ENCODE assay signal across 19 cellular contexts in genomic region chr2:97889156-97889555, GRCh38.
A peak's percentile ranks its signal among the peaks of the same experiment; 100 is the strongest.
DNase-seq lines count a peak whose midpoint lies in the region; ATAC-seq, FAIRE-seq and TF ChIP-seq lines count a peak whose summit lies in the region.
"Had no signal": no experiment of that assay in that cellular context is flagged by ENCODE, and none has a peak within 500 bp of the region (broad histone marks: within the 10 kb centered on the region; RNA-seq: fewer than 3 reads in every experiment).

No MANE protein-coding gene starts in this region.

- ATAC-seq in activated T-cell treated with anti-CD3 and anti-CD28 coated beads, Interleukin-2, amount 50 U/mL, for 4 hours, result no peak
- no peak for ATAC-seq in GM19467 (IDR thresholded peaks at IDR 0.05; ENCODE audit: unreplicated experiment)
- ATAC-seq: A549, GM12878, HCT116 had no signal

- H3K4me1 Mint-ChIP-seq in activated T-cell treated with anti-CD3 and anti-CD28 coated beads, Interleukin-2, amount 50 U/mL, for 4 hours (ENCODE audit: low read depth), result no peaks in the 10 kb centered on the region

- H3K27me3 Mint-ChIP-seq in activated T-cell treated with anti-CD3 and anti-CD28 coated beads, Interleukin-2, amount 50 U/mL, for 4 hours (ENCODE audit: low read depth), result no peaks in the 10 kb centered on the region
- H3K27me3 Mint-ChIP-seq: CD4-positive, alpha-beta memory T cell had no signal

- no peak for TF ChIP-seq CTCF in kidney (IDR thresholded peaks at IDR 0.05; ENCODE audit: borderline replicate concordance, extremely low read depth, insufficient read depth)

- H3K4me3 Mint-ChIP-seq in activated T-cell treated with anti-CD3 and anti-CD28 coated beads, Interleukin-2, amount 50 U/mL, for 4 hours, result no peak overlapping the region
- H3K4me3 Mint-ChIP-seq: CD4-positive, alpha-beta memory T cell; GM23338; H9 had no signal

- peak; percentile 47 for DNase-seq in cerebellar cortex (ENCODE audit: low spot score)
- no peak for DNase-seq in kidney
- peak; percentile 26 for DNase-seq in superior temporal gyrus (ENCODE audit: extremely low spot score)
- DNase-seq in activated T-cell treated with anti-CD3 and anti-CD28 coated beads, Interleukin-2, amount 50 U/mL, for 4 hours, result no peak
- no peak for DNase-seq in EL
- DNase-seq: Calu3; CD4-positive, alpha-beta memory T cell; COR-L47; DMS53; DMS79 treated with DMSO at 0.1 percent for 48 hours; GDM1; H9 had no signal

- H3K27ac ChIP-seq in kidney (ENCODE audit: low read depth in 2 of 2, low read length in 2 of 2), result no peak overlapping the region
- H3K27ac ChIP-seq: 22Rv1, A549 had no signal

- H3K36me3 Mint-ChIP-seq in activated T-cell treated with anti-CD3 and anti-CD28 coated beads, Interleukin-2, amount 50 U/mL, for 4 hours (ENCODE audit: insufficient read depth), result peaks cover 51% of the 10 kb centered on the region

- H3K4me1 ChIP-seq in kidney (ENCODE audit: control insufficient read depth in 1 of 2, insufficient read depth in 1 of 2, low read depth in 1 of 2, low read length in 2 of 2), result no peaks in the 10 kb centered on the region
- H3K4me1 ChIP-seq: A549 had no signal

- no peak overlapping the region for H3K4me3 ChIP-seq in kidney (ENCODE audit: low read length in 2 of 2)
- H3K4me3 ChIP-seq: A549, GM12878, GM23338 had no signal

- peaks cover 8 to 14% of the 10 kb centered on the region in 2 donors for H3K36me3 ChIP-seq in kidney (ENCODE audit: control insufficient read depth in 1 of 2, insufficient read depth in 2 of 2, low read length in 2 of 2)

- intact Hi-C loops in kidney (cut with DNase I), result no loop called here

- peaks cover 0 to 10% of the 10 kb centered on the region in 2 donors for H3K9me3 ChIP-seq in kidney (ENCODE audit: control insufficient read depth in 1 of 2, low read length in 2 of 2)

- no peak overlapping the region for H3K9ac ChIP-seq in kidney (ENCODE audit: low read length in 2 of 2)

- H3K9me3 Mint-ChIP-seq in activated T-cell treated with anti-CD3 and anti-CD28 coated beads, Interleukin-2, amount 50 U/mL, for 4 hours, result peaks cover 14% of the 10 kb centered on the region

- FAIRE-seq in A204.1 (lab: Jason Lieb, UNC), result peak; percentile 43
- FAIRE-seq in kidney (lab: Jason Lieb, UNC), result peak; percentile 57
- FAIRE-seq: A549, GM12878 had no signal

Comparison
In these comparisons a context has a peak if more than half of its experiments do, and no peak if none do; other contexts are left out.
1. DNase-seq: peak in cerebellar cortex (single experiment) and superior temporal gyrus (single experiment); none in kidney (single experiment), activated T-cell treated with anti-CD3 and anti-CD28 coated beads, Interleukin-2, amount 50 U/mL, for 4 hours (single experiment) and EL (single experiment).